Comparison of ENCODE assay signal across 9 cellular contexts in the genomic region with DNA sequence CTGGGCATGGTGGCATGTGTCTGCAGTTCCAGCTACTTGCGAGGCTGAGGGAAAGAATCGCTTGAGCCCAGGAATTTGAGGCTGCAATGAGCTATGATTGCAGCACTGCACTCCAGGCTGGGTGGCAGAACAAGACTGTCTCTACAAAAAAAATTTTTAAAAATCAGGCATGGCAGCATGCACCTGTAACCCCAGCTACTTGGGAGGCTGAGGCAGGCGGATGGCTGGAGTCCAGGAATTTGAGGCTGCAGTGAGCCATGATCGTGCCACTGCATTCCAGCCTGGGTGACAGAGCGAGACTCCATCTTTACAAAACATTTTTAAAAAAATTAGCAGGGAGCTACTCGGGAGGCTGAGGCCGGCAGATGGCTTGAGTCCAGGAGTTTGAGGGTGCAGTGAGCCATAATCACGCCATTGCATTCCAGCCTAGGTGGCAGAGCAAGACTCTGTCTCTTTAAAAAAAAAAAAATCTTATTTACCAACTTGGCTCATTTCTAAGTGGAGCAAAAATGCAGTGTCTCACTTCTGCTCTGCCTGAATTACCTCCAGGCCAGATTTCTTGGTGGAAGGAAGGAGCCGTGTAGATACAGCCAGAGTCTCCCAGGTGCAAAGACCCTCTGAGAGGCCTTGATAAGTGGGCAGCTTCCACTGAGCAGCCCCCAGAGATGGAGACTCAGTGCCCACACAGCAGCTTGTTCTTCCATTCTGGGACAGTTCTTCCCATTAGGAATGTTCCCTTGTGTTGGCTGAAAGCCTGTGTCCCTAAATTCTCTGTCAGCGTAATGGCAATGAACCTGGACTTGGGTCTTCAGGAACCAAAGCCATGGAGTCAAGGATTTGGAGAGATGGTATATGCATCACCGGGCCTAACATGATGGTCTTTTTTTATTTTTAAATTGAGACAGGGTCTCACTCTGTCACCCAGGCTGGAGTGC. TPM values are rescaled to one million over a fixed set of nuclear protein-coding genes. Genes with fewer than 3 reads are reported as not detected.
DNase-seq lines count a peak whose midpoint lies in the region; ATAC-seq, FAIRE-seq and TF ChIP-seq lines count a peak whose summit lies in the region.
"Had no signal": no experiment of that assay in that cellular context is flagged by ENCODE, and none has a peak within 500 bp of the region (broad histone marks: within the 10 kb centered on the region; RNA-seq: fewer than 3 reads in every experiment).

No MANE protein-coding gene starts in this region.

- ATAC-seq in HG03432 (IDR thresholded peaks at IDR 0.05; ENCODE audit: unreplicated experiment) (no peak), HG02588 (IDR thresholded peaks at IDR 0.05; ENCODE audit: unreplicated experiment) (no peak)
- ATAC-seq in activated CD4-positive, CD25-positive, alpha-beta regulatory T cell treated with anti-CD3 and anti-CD28 coated beads, Interleukin-2, amount 50 U/mL, for 24 hours = no peak
- ATAC-seq in stimulated activated effector memory CD8-positive, alpha-beta T cell treated with anti-CD3 and anti-CD28 coated beads, Interleukin-12 subunit alpha, Interleukin-12 subunit beta, amount 100 ng/mL, for 72 hours = no peak
- ATAC-seq: stimulated activated naive B cell treated with anti-CD40 and anti-IgM and Interleukin-4, amounts not matched to agents 10 μg/mL and 1 μg/mL and 100 μg/mL, for 72 hours had no signal

- intact Hi-C loops in esophagus muscularis mucosa (cut with DNase I) = no loop called here

- H3K4ac ChIP-seq in trophoblast cell (ENCODE audit: low read depth, low read length) = no peak overlapping the region

- DNase-seq in Caki2 (ENCODE audit: low read depth) = peak; percentile 93
- DNase-seq in RCC 7860 (ENCODE audit: low spot score) = peak; percentile 97
- DNase-seq in esophagus muscularis mucosa (ENCODE audit: extremely low spot score) = no peak
- DNase-seq in trophoblast cell = no peak
- no peak for DNase-seq in stimulated activated effector memory CD8-positive, alpha-beta T cell treated with anti-CD3 and anti-CD28 coated beads, Interleukin-12 subunit alpha, Interleukin-12 subunit beta, amount 100 ng/mL, for 72 hours (ENCODE audit: low spot score in 2 of 2)
- DNase-seq: stimulated activated naive B cell treated with anti-CD40 and anti-IgM and Interleukin-4, amounts not matched to agents 10 μg/mL and 1 μg/mL and 100 μg/mL, for 72 hours had no signal

- no peak overlapping the region for H3K4me2 ChIP-seq in trophoblast cell (ENCODE audit: low read length)

- 56% methylated on average over 11 of the region's 11 CpGs for WGBS in esophagus muscularis mucosa
- no CpG with 5 or more reads among the region's 11 CpGs for WGBS in trophoblast cell (ENCODE audit: extremely low coverage, insufficient coverage, insufficient read length)

- peaks cover 9% of the 10 kb centered on the region for H3K79me1 ChIP-seq in trophoblast cell (ENCODE audit: low read length)

- peak; percentile 98 for FAIRE-seq in RCC 7860 (lab: Jason Lieb, UNC)

- H3K18ac ChIP-seq in trophoblast cell (ENCODE audit: low read length) = peak overlapping the region; percentile 40

- no peak overlapping the region for H4K12ac ChIP-seq in trophoblast cell (ENCODE audit: low read depth, low read length)

- no peaks in the 10 kb centered on the region for H3K4me1 Mint-ChIP-seq in stimulated activated effector memory CD8-positive, alpha-beta T cell treated with anti-CD3 and anti-CD28 coated beads, Interleukin-12 subunit alpha, Interleukin-12 subunit beta, amount 100 ng/mL, for 72 hours

- no peak for TF ChIP-seq POLR2A in esophagus muscularis mucosa (IDR thresholded peaks at IDR 0.05; ENCODE audit: low read depth)

- peak overlapping the region; percentile 40 for H3K14ac ChIP-seq in trophoblast cell (ENCODE audit: low read length)

- H3K79me2 ChIP-seq in trophoblast cell (ENCODE audit: control insufficient read depth, insufficient read depth, low read length, poor library complexity) = peaks cover 3% of the 10 kb centered on the region

- no peaks in the 10 kb centered on the region for H3K9me3 ChIP-seq in esophagus muscularis mucosa
- H3K9me3 ChIP-seq in trophoblast cell (ENCODE audit: insufficient read depth, low read depth, low read length) = no peaks in the 10 kb centered on the region

- no peak for TF ChIP-seq CTCF in esophagus muscularis mucosa (IDR thresholded peaks at IDR 0.05)

- H3K36me3 Mint-ChIP-seq in stimulated activated effector memory CD8-positive, alpha-beta T cell treated with anti-CD3 and anti-CD28 coated beads, Interleukin-12 subunit alpha, Interleukin-12 subunit beta, amount 100 ng/mL, for 72 hours = no peaks in the 10 kb centered on the region

- in situ Hi-C loops in Caki2 (cut with HindIII; ENCODE audit: low pct_unique_long_range_greater_than_20kb, low sequenced_read_pairs) = no loop called here

- H3K23ac ChIP-seq in trophoblast cell (ENCODE audit: low read length) = no peak overlapping the region

- no peak for TF ChIP-seq EP300 in esophagus muscularis mucosa (IDR thresholded peaks at IDR 0.05)

- H2BK5ac ChIP-seq in trophoblast cell (ENCODE audit: low read depth, low read length, poor library complexity) = no peak overlapping the region

- no peak overlapping the region for H3K4me3 Mint-ChIP-seq in stimulated activated effector memory CD8-positive, alpha-beta T cell treated with anti-CD3 and anti-CD28 coated beads, Interleukin-12 subunit alpha, Interleukin-12 subunit beta, amount 100 ng/mL, for 72 hours
- H3K4me3 Mint-ChIP-seq: stimulated activated naive B cell treated with anti-CD40 and anti-IgM and Interleukin-4, amounts not matched to agents 10 μg/mL and 1 μg/mL and 100 μg/mL, for 72 hours had no signal

- no peak overlapping the region for H4K91ac ChIP-seq in trophoblast cell (ENCODE audit: low read depth, low read length)

- no peak overlapping the region for H2AFZ ChIP-seq in trophoblast cell (ENCODE audit: insufficient read depth, low read length, poor library complexity)

- no peak overlapping the region for H3K4me3 ChIP-seq in esophagus muscularis mucosa
- H3K4me3 ChIP-seq in trophoblast cell (ENCODE audit: low read depth, low read length) = no peak overlapping the region

- no peak overlapping the region for H3K9ac ChIP-seq in trophoblast cell (ENCODE audit: low read length)

- H2BK120ac ChIP-seq in trophoblast cell (ENCODE audit: insufficient read depth, low read length, poor library complexity) = no peak overlapping the region

- peak overlapping the region; percentile 92 to 97 (median 96) for H3K27ac ChIP-seq in esophagus muscularis mucosa (replicated peaks in 1 of 4)
- no peak overlapping the region for H3K27ac ChIP-seq in trophoblast cell (ENCODE audit: low read depth, low read length)

- H4K8ac ChIP-seq in trophoblast cell (ENCODE audit: low read depth, low read length) = no peak overlapping the region

- no peak overlapping the region for H2BK12ac ChIP-seq in trophoblast cell (ENCODE audit: low read length)

- H3K27me3 ChIP-seq in esophagus muscularis mucosa = no peaks in the 10 kb centered on the region
- H3K27me3 ChIP-seq in trophoblast cell (ENCODE audit: insufficient read depth, low read length) = no peaks in the 10 kb centered on the region

- no peak overlapping the region for H3K27ac Mint-ChIP-seq in stimulated activated effector memory CD8-positive, alpha-beta T cell treated with anti-CD3 and anti-CD28 coated beads, Interleukin-12 subunit alpha, Interleukin-12 subunit beta, amount 100 ng/mL, for 72 hours
- H3K27ac Mint-ChIP-seq: stimulated activated naive B cell treated with anti-CD40 and anti-IgM and Interleukin-4, amounts not matched to agents 10 μg/mL and 1 μg/mL and 100 μg/mL, for 72 hours had no signal

- H3K4me1 ChIP-seq in esophagus muscularis mucosa (peaks cover 45 to 73% (median 63%) of the 10 kb centered on the region in 4 donors), trophoblast cell (ENCODE audit: control insufficient read depth in 1 of 2, insufficient read depth in 2 of 2, low read length in 2 of 2) (peaks cover 14 to 25% of the 10 kb centered on the region in 2 experiments)

- no peaks in the 10 kb centered on the region for H3K36me3 ChIP-seq in esophagus muscularis mucosa
- no peaks in the 10 kb centered on the region for H3K36me3 ChIP-seq in trophoblast cell (ENCODE audit: control insufficient read depth in 1 of 2, insufficient read depth in 2 of 2, low read length in 2 of 2)

- no peak overlapping the region for H2AK5ac ChIP-seq in trophoblast cell (ENCODE audit: low read length)

- H3K9me3 Mint-ChIP-seq in stimulated activated effector memory CD8-positive, alpha-beta T cell treated with anti-CD3 and anti-CD28 coated beads, Interleukin-12 subunit alpha, Interleukin-12 subunit beta, amount 100 ng/mL, for 72 hours = no peaks in the 10 kb centered on the region
- H3K9me3 Mint-ChIP-seq: stimulated activated naive B cell treated with anti-CD40 and anti-IgM and Interleukin-4, amounts not matched to agents 10 μg/mL and 1 μg/mL and 100 μg/mL, for 72 hours had no signal

RNA-seq across cellular contexts. Expression of gene GTF2IRD1, which starts 30.0 kb away (rescaled TPM):
- 25.1 and 33.4 TPM in 2 replicates for total RNA-seq in Caki2 (2014; rRNA removed; shearing (Covaris generic); ENCODE audit: low replicate concordance)
- total RNA-seq in esophagus muscularis mucosa = 10 to 100 TPM; 20.8 to 24.0 (median 22.0) TPM
- 20.3 and 24.6 TPM in 2 replicates for polyA plus RNA-seq in trophoblast cell (2013)

Comparison
In these comparisons a context has a peak if more than half of its experiments do, and no peak if none do; other contexts are left out.
1. DNase-seq: peak in Caki2 (single experiment) and RCC 7860 (single experiment); none in esophagus muscularis mucosa (single experiment), trophoblast cell (0 of 2) and stimulated activated effector memory CD8-positive, alpha-beta T cell treated with anti-CD3 and anti-CD28 coated beads, Interleukin-12 subunit alpha, Interleukin-12 subunit beta, amount 100 ng/mL, for 72 hours (0 of 2).